Comparison of ENCODE assay signal across 25 cellular contexts in genomic region chr1:160636547-160636946, GRCh38. TPM values are rescaled to one million over a fixed set of nuclear protein-coding genes. Genes with fewer than 3 reads are reported as not detected.
DNase-seq lines count a peak whose midpoint lies in the region; ATAC-seq lines count a peak whose summit lies in the region.
"Had no signal": no experiment of that assay in that cellular context is flagged by ENCODE, and none has a peak within 500 bp of the region (broad histone marks: within the 10 kb centered on the region; RNA-seq: fewer than 3 reads in every experiment).

No MANE protein-coding gene starts in this region.

- H3K4me3 ChIP-seq in HUES48 (ENCODE audit: low read depth, low read length): no peak overlapping the region
- H3K4me3 ChIP-seq in thymus (ENCODE audit: low read length): no peak overlapping the region
- H3K4me3 ChIP-seq: ascending aorta, heart right ventricle, right lobe of liver had no signal

- WGBS in thymus: 91% methylated on average over 3 of the region's 3 CpGs

- H3K4me1 ChIP-seq in HUES48 (ENCODE audit: control insufficient read depth, insufficient read depth, low read length) (peaks cover 5% of the 10 kb centered on the region; the same call in 1 of the 2 replicates), thymus (ENCODE audit: control insufficient read depth, insufficient read depth, low read length) (peaks cover 68% of the 10 kb centered on the region)
- H3K4me1 ChIP-seq: ascending aorta had no signal

- no peaks in the 10 kb centered on the region for H3K9me3 ChIP-seq in HUES48 (ENCODE audit: control insufficient read depth, insufficient read depth, low read length)
- H3K9me3 ChIP-seq in thymus (ENCODE audit: control insufficient read depth): peaks cover 1% of the 10 kb centered on the region
- H3K9me3 ChIP-seq: ascending aorta, heart right ventricle, right lobe of liver had no signal

- peak overlapping the region; percentile 18 for H3K27ac ChIP-seq in HUES48 (ENCODE audit: low read depth, low read length)
- H3K27ac ChIP-seq in thymus (ENCODE audit: low read depth): peak overlapping the region; percentile 10
- H3K27ac ChIP-seq: ascending aorta, right lobe of liver had no signal

- no peak overlapping the region for H3K4me3 Mint-ChIP-seq in activated naive CD4-positive, alpha-beta T cell treated with anti-CD3 and anti-CD28 coated beads, Interleukin-2, amount 10 ng/mL, durations not matched to agents 7 days and 5 days
- H3K4me3 Mint-ChIP-seq in activated naive CD8-positive, alpha-beta T cell treated with anti-CD3 and anti-CD28 coated beads, Interleukin-2, amount 50 U/mL, for 24 hours: peak overlapping the region; percentile 77
- H3K4me3 Mint-ChIP-seq: neural crest cell, WTC11 had no signal

- no peaks in the 10 kb centered on the region for H3K27me3 Mint-ChIP-seq in activated naive CD4-positive, alpha-beta T cell treated with anti-CD3 and anti-CD28 coated beads, Interleukin-2, amount 10 ng/mL, durations not matched to agents 7 days and 5 days
- no peaks in the 10 kb centered on the region for H3K27me3 Mint-ChIP-seq in activated naive CD8-positive, alpha-beta T cell treated with anti-CD3 and anti-CD28 coated beads, Interleukin-2, amount 50 U/mL, for 24 hours
- H3K27me3 Mint-ChIP-seq: central memory CD8-positive, alpha-beta T cell had no signal

- peaks cover 94% of the 10 kb centered on the region for H3K4me1 Mint-ChIP-seq in activated naive CD4-positive, alpha-beta T cell treated with anti-CD3 and anti-CD28 coated beads, Interleukin-2, amount 10 ng/mL, durations not matched to agents 7 days and 5 days
- peaks cover 97% of the 10 kb centered on the region for H3K4me1 Mint-ChIP-seq in activated naive CD8-positive, alpha-beta T cell treated with anti-CD3 and anti-CD28 coated beads, Interleukin-2, amount 50 U/mL, for 24 hours

- no peak for ATAC-seq in activated naive CD8-positive, alpha-beta T cell treated with anti-CD3 and anti-CD28 coated beads, Interleukin-2, amount 50 U/mL, for 24 hours
- ATAC-seq in HG03342 (IDR thresholded peaks at IDR 0.05; ENCODE audit: unreplicated experiment): no peak
- ATAC-seq: heart right ventricle, left ventricle myocardium superior, right lobe of liver, WTC11 had no signal

- H3K27ac Mint-ChIP-seq in activated naive CD4-positive, alpha-beta T cell treated with anti-CD3 and anti-CD28 coated beads, Interleukin-2, amount 10 ng/mL, durations not matched to agents 7 days and 5 days: peak overlapping the region; percentile 11
- H3K27ac Mint-ChIP-seq in activated naive CD8-positive, alpha-beta T cell treated with anti-CD3 and anti-CD28 coated beads, Interleukin-2, amount 50 U/mL, for 24 hours: peak overlapping the region; percentile 95
- H3K27ac Mint-ChIP-seq: WTC11 had no signal

- CTCF ChIA-PET in activated naive CD4-positive, alpha-beta T cell treated with anti-CD3 and anti-CD28 coated beads, Interleukin-2, amount 10 ng/mL, durations not matched to agents 7 days and 5 days (lab: Charles Lee): no interaction called here

- H3K36me3 ChIP-seq in HUES48 (ENCODE audit: control insufficient read depth, insufficient read depth, low read length) (no peaks in the 10 kb centered on the region), thymus (ENCODE audit: control insufficient read depth, insufficient read depth) (peaks cover 50% of the 10 kb centered on the region)
- H3K36me3 ChIP-seq: ascending aorta, right lobe of liver had no signal

- no peak overlapping the region for H3K9ac ChIP-seq in HUES48 (ENCODE audit: low read depth, low read length)

- H3K27me3 ChIP-seq in HUES48 (ENCODE audit: control insufficient read depth, insufficient read depth, low read length) (no peaks in the 10 kb centered on the region), thymus (ENCODE audit: control insufficient read depth, insufficient read depth) (no peaks in the 10 kb centered on the region)
- H3K27me3 ChIP-seq: ascending aorta, heart right ventricle, right lobe of liver had no signal

- peaks cover 82% of the 10 kb centered on the region for H3K36me3 Mint-ChIP-seq in activated naive CD4-positive, alpha-beta T cell treated with anti-CD3 and anti-CD28 coated beads, Interleukin-2, amount 10 ng/mL, durations not matched to agents 7 days and 5 days
- peaks cover 90% of the 10 kb centered on the region for H3K36me3 Mint-ChIP-seq in activated naive CD8-positive, alpha-beta T cell treated with anti-CD3 and anti-CD28 coated beads, Interleukin-2, amount 50 U/mL, for 24 hours (ENCODE audit: low read depth)
- H3K36me3 Mint-ChIP-seq: WTC11 had no signal

- no peak for DNase-seq in activated naive CD4-positive, alpha-beta T cell treated with anti-CD3 and anti-CD28 coated beads, Interleukin-2, amount 10 ng/mL, durations not matched to agents 7 days and 5 days
- no peak for DNase-seq in activated naive CD4-positive, alpha-beta T cell (lab: John Stamatoyannopoulos, UW)
- no peak for DNase-seq in activated naive CD8-positive, alpha-beta T cell treated with anti-CD3 and anti-CD28 coated beads, Interleukin-2, amount 50 U/mL, for 24 hours
- no peak for DNase-seq in SIG-M5 (lab: John Stamatoyannopoulos, UW)
- DNase-seq in OCI-M2 (lab: John Stamatoyannopoulos, UW; ENCODE audit: unreplicated experiment): no peak
- DNase-seq: activated gamma-delta T cell treated with Interleukin-2 at 50 U/mL for 16 hours, erythroblast, foreskin fibroblast, heart right ventricle, KG1, left ventricle myocardium superior, NCI-H1694 treated with DMSO at 0.1 percent for 48 hours, NCI-H748 treated with DMSO at 0.1 percent for 48 hours, posterior cingulate gyrus, right lobe of liver, substantia nigra, T1000 had no signal

- no peaks in the 10 kb centered on the region for H3K9me3 Mint-ChIP-seq in activated naive CD4-positive, alpha-beta T cell treated with anti-CD3 and anti-CD28 coated beads, Interleukin-2, amount 10 ng/mL, durations not matched to agents 7 days and 5 days
- H3K9me3 Mint-ChIP-seq in activated naive CD8-positive, alpha-beta T cell treated with anti-CD3 and anti-CD28 coated beads, Interleukin-2, amount 50 U/mL, for 24 hours: no peaks in the 10 kb centered on the region
- H3K9me3 Mint-ChIP-seq: central memory CD8-positive, alpha-beta T cell; neural crest cell had no signal

RNA-seq across cellular contexts. Expression of gene SLAMF1, which starts 10.3 kb away (rescaled TPM):
- polyA plus RNA-seq in thymus: 115 TPM
- polyA plus RNA-seq: AG04450 had no signal

RNA-seq across cellular contexts. Expression of gene CD84, which starts 57.3 kb away (rescaled TPM):
- 5.9 TPM for polyA plus RNA-seq in thymus
- polyA plus RNA-seq: AG04450 had no signal
